ENCODE assay signal across 1 cellular context in the genomic region with DNA sequence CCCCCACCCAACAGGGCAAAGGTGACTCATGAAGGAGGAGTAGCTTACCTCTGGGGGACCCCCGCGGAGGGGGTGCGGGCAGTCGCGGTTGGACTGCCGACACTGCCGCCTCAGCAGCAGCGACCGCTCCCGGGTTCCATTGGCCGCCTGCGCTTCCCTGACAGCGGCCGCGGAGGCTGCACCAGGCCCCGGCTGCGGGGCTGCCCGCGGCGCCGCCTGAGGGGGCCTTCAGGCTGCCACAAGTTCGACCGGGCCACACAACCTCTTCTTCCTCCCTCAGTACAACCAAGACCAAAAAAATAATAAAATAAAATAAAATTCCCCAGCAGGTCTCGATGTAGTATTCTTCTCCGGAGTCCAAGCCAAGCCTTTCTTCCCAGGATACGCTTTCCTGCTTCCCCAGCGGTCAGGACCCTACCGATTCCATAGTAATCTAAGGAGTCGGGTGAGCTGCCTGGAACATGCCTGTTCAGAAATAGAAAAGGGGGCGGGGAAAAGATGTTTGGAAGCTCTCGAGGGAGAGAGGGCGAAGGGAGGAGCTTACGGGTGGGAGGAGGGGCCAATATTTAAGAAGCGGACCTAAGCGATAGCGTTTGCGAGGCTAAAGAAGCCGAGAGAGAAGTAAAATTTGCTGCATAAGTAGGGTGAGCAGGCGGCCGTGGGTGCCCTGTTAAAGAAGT.
A peak's percentile ranks its signal among the peaks of the same experiment; 100 is the strongest.
TF ChIP-seq lines count a peak whose summit lies in the region.

A gene (minus strand): TSS at position 194 of the 680 bp plus-strand sequence. CDS start 10,935 bp downstream, outside the sequence.

TF ChIP-seq in K562, 482 proteins besides CTCF, POLR2A, EP300 and RAD21 (continued from another document):
- TF ChIP-seq, protein P1, sequence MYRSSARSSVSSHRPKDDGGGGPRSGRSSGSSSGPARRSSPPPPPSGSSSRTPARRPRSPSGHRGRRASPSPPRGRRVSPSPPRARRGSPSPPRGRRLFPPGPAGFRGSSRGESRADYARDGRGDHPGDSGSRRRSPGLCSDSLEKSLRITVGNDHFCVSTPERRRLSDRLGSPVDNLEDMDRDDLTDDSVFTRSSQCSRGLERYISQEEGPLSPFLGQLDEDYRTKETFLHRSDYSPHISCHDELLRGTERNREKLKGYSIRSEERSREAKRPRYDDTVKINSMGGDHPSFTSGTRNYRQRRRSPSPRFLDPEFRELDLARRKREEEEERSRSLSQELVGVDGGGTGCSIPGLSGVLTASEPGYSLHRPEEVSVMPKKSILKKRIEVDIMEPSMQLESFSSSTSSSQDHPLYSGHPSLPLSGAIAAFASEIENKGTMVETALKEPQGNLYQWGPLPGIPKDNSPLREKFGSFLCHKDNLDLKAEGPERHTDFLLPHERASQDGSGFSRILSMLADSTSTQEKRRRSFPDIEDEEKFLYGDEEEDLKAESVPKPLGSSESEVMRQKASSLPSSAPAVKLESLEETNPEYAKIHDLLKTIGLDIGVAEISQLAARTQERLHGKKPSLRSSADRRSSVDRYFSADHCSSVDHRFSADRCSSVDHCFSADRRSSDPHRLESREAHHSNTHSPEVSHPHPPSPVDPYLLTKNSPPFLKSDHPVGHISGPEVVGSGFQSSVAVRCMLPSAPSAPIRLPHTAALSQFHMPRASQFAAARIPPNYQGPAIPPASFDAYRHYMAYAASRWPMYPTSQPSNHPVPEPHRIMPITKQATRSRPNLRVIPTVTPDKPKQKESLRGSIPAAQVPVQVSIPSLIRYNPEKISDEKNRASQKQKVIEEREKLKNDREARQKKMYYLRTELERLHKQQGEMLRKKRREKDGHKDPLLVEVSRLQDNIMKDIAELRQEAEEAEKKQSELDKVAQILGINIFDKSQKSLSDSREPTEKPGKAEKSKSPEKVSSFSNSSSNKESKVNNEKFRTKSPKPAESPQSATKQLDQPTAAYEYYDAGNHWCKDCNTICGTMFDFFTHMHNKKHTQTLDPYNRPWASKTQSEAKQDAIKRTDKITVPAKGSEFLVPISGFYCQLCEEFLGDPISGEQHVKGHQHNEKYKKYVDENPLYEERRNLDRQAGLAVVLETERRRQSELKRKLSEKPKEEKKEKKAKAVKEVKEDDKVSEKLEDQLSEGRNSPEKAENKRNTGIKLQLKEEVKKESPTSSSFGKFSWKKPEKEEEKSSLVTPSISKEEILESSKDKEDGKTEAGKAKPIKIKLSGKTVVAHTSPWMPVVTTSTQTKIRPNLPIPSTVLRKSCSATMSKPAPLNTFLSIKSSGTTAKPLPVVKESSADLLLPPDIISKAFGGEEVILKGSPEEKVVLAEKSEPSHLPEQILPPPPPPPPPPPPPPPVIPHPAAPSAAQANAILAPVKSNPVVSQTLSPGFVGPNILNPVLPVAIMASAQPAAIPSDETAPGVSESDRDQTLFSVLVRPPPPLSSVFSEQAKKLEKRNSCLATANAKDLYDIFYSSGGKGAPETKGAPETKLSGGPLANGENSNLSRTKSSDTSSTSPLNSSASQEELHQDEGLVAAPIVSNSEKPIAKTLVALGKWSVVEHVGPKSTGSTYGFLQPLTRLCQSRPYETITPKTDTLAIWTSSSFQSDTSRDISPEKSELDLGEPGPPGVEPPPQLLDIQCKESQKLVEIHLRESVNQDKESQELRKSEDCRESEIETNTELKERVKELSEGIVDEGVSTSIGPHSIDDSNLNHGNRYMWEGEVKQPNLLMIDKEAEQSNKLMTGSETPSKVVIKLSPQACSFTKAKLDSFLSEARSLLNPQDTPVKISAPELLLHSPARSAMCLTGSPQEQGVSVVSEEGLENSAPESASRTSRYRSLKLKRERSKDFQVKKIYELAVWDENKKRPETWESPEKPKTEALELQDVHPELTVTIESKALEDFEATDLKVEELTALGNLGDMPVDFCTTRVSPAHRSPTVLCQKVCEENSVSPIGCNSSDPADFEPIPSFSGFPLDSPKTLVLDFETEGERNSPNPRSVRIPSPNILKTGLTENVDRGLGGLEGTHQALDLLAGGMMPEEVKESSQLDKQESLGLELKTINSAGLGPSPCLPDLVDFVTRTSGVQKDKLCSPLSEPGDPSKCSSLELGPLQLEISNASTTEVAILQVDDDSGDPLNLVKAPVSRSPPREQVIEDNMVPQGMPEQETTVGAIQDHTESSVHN (IDR thresholded peaks at IDR 0.05; ENCODE audit: borderline replicate concordance in 1 of 2, low read depth in 1 of 2), result no peak
- TF ChIP-seq DDX20 (tag; IDR thresholded peaks at IDR 0.05; ENCODE audit: low read depth), result no peak
- TF ChIP-seq IFI16 (CRISPR knock-in tag; IDR thresholded peaks at IDR 0.05), result no peak
- TF ChIP-seq, protein P2, sequence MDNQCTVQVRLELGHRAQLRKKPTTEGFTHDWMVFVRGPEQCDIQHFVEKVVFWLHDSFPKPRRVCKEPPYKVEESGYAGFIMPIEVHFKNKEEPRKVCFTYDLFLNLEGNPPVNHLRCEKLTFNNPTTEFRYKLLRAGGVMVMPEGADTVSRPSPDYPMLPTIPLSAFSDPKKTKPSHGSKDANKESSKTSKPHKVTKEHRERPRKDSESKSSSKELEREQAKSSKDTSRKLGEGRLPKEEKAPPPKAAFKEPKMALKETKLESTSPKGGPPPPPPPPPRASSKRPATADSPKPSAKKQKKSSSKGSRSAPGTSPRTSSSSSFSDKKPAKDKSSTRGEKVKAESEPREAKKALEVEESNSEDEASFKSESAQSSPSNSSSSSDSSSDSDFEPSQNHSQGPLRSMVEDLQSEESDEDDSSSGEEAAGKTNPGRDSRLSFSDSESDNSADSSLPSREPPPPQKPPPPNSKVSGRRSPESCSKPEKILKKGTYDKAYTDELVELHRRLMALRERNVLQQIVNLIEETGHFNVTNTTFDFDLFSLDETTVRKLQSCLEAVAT (IDR thresholded peaks at IDR 0.05), result no peak
- TF ChIP-seq, protein P3, sequence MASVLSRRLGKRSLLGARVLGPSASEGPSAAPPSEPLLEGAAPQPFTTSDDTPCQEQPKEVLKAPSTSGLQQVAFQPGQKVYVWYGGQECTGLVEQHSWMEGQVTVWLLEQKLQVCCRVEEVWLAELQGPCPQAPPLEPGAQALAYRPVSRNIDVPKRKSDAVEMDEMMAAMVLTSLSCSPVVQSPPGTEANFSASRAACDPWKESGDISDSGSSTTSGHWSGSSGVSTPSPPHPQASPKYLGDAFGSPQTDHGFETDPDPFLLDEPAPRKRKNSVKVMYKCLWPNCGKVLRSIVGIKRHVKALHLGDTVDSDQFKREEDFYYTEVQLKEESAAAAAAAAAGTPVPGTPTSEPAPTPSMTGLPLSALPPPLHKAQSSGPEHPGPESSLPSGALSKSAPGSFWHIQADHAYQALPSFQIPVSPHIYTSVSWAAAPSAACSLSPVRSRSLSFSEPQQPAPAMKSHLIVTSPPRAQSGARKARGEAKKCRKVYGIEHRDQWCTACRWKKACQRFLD (CRISPR knock-in tag; IDR thresholded peaks at IDR 0.05), result no peak
- TF ChIP-seq, protein P4, sequence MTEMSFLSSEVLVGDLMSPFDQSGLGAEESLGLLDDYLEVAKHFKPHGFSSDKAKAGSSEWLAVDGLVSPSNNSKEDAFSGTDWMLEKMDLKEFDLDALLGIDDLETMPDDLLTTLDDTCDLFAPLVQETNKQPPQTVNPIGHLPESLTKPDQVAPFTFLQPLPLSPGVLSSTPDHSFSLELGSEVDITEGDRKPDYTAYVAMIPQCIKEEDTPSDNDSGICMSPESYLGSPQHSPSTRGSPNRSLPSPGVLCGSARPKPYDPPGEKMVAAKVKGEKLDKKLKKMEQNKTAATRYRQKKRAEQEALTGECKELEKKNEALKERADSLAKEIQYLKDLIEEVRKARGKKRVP (CRISPR knock-in tag; IDR thresholded peaks at IDR 0.05), result no peak
- TF ChIP-seq, protein P5, sequence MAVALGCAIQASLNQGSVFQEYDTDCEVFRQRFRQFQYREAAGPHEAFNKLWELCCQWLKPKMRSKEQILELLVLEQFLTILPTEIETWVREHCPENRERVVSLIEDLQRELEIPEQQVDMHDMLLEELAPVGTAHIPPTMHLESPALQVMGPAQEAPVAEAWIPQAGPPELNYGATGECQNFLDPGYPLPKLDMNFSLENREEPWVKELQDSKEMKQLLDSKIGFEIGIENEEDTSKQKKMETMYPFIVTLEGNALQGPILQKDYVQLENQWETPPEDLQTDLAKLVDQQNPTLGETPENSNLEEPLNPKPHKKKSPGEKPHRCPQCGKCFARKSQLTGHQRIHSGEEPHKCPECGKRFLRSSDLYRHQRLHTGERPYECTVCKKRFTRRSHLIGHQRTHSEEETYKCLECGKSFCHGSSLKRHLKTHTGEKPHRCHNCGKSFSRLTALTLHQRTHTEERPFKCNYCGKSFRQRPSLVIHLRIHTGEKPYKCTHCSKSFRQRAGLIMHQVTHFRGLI (CRISPR knock-in tag; IDR thresholded peaks at IDR 0.05), result no peak
- no peak for TF ChIP-seq FOXP1 (CRISPR knock-in tag; IDR thresholded peaks at IDR 0.05)
- TF ChIP-seq, protein P6, sequence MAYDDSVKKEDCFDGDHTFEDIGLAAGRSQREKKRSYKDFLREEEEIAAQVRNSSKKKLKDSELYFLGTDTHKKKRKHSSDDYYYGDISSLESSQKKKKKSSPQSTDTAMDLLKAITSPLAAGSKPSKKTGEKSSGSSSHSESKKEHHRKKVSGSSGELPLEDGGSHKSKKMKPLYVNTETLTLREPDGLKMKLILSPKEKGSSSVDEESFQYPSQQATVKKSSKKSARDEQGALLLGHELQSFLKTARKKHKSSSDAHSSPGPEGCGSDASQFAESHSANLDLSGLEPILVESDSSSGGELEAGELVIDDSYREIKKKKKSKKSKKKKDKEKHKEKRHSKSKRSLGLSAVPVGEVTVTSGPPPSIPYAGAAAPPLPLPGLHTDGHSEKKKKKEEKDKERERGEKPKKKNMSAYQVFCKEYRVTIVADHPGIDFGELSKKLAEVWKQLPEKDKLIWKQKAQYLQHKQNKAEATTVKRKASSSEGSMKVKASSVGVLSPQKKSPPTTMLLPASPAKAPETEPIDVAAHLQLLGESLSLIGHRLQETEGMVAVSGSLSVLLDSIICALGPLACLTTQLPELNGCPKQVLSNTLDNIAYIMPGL (CRISPR knock-in tag; IDR thresholded peaks at IDR 0.05), result no peak
- peak; percentile 56 for TF ChIP-seq POLR2B (IDR thresholded peaks at IDR 0.05; ENCODE audit: low read depth, partially characterized antibody)
- TF ChIP-seq, protein P7, sequence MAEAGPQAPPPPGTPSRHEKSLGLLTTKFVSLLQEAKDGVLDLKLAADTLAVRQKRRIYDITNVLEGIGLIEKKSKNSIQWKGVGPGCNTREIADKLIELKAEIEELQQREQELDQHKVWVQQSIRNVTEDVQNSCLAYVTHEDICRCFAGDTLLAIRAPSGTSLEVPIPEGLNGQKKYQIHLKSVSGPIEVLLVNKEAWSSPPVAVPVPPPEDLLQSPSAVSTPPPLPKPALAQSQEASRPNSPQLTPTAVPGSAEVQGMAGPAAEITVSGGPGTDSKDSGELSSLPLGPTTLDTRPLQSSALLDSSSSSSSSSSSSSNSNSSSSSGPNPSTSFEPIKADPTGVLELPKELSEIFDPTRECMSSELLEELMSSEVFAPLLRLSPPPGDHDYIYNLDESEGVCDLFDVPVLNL (CRISPR knock-in tag; IDR thresholded peaks at IDR 0.05; ENCODE audit: low read depth), result no peak
- no peak for TF ChIP-seq RFX7 (CRISPR knock-in tag; IDR thresholded peaks at IDR 0.05)
- no peak for TF ChIP-seq SREBF1 (IDR thresholded peaks at IDR 0.05; ENCODE audit: borderline replicate concordance, low read depth, low read length)
- TF ChIP-seq FOXK1 (CRISPR knock-in tag; IDR thresholded peaks at IDR 0.05; ENCODE audit: borderline replicate concordance), result no peak
- no peak for TF ChIP-seq ZNF232 (CRISPR knock-in tag; IDR thresholded peaks at IDR 0.05)
- TF ChIP-seq ZFX (CRISPR knock-in tag; IDR thresholded peaks at IDR 0.05), result peak; percentile 83
- no peak for TF ChIP-seq ZBTB17 (CRISPR knock-in tag; IDR thresholded peaks at IDR 0.05)
- TF ChIP-seq KDM2B (CRISPR knock-in tag; IDR thresholded peaks at IDR 0.05), result no peak
TF ChIP-seq in K562: peak in this region for 63.
